Comparison of ENCODE assay signal across 11 cellular contexts in genomic region chr15:84816694-84817460, GRCh38. TPM values are rescaled to one million over a fixed set of nuclear protein-coding genes. Genes with fewer than 3 reads are reported as not detected.
A peak's percentile ranks its signal among the peaks of the same experiment; 100 is the strongest.
DNase-seq lines count a peak whose midpoint lies in the region; ATAC-seq and TF ChIP-seq lines count a peak whose summit lies in the region.
"Had no signal": no experiment of that assay in that cellular context is flagged by ENCODE, and none has a peak within 500 bp of the region (broad histone marks: within the 10 kb centered on the region; RNA-seq: fewer than 3 reads in every experiment).

Gene ALPK3, plus strand, starts transcription at chr15:84817356. Its CDS starts 97 bp downstream, at chr15:84817453.

- H3K27me3 ChIP-seq in smooth muscle cell (ENCODE audit: low read depth) = no peaks in the 10 kb centered on the region
- H3K27me3 ChIP-seq: Peyer's patch had no signal

- intact Hi-C loops in left colon (cut with DNase I, micrococcal nuclease) = no loop called here

- H3K4me2 ChIP-seq in smooth muscle cell = peak within 1 kb of the TSS; percentile 85

- peaks cover 2 to 5% of the 10 kb centered on the region in 2 donors for H3K4me1 Mint-ChIP-seq in effector memory CD8-positive, alpha-beta T cell (ENCODE audit: low read depth in 2 of 2)

- peaks cover 18% of the 10 kb centered on the region for H3K79me2 ChIP-seq in smooth muscle cell (ENCODE audit: low read depth)

- H3K27me3 Mint-ChIP-seq in effector memory CD8-positive, alpha-beta T cell = peaks cover 0 to 21% of the 10 kb centered on the region in 2 donors

- H3K27ac ChIP-seq in HEK293 (ENCODE audit: extremely low read depth, low read depth, low read length) = no peak within 1 kb of the TSS
- H3K27ac ChIP-seq in cingulate gyrus (ENCODE audit: low read depth, low read length) = peak within 1 kb of the TSS; percentile 77
- peak within 1 kb of the TSS; percentile 79 for H3K27ac ChIP-seq in smooth muscle cell (ENCODE audit: low read depth)

- H3K9ac ChIP-seq in smooth muscle cell (ENCODE audit: low read depth) = peak within 1 kb of the TSS; percentile 72

- H3K9me3 ChIP-seq in HEK293 (ENCODE audit: control insufficient read depth, insufficient read depth, low read depth, low read length) (no peaks in the 10 kb centered on the region), smooth muscle cell (replicated peaks; ENCODE audit: low read depth) (no peaks in the 10 kb centered on the region)
- H3K9me3 ChIP-seq: neutrophil, Peyer's patch had no signal

- H3K27ac Mint-ChIP-seq in effector memory CD8-positive, alpha-beta T cell = peak within 1 kb of the TSS in 1 of 2 donors; percentile 25

- peak; percentile 69 for ATAC-seq in left colon
- ATAC-seq in effector memory CD8-positive, alpha-beta T cell (replicated peaks) = no peak

- H3K4me1 ChIP-seq in HEK293 (ENCODE audit: control insufficient read depth, insufficient read depth, low read length) (peaks cover 7% of the 10 kb centered on the region; the same call in 1 of the 2 replicates), smooth muscle cell (ENCODE audit: low read depth) (peaks cover 25% of the 10 kb centered on the region)

- H3F3A ChIP-seq in smooth muscle cell (ENCODE audit: low read depth) = peaks cover 11% of the 10 kb centered on the region

- DNase-seq in left colon (peak in 1 of 2 donors; percentile 23), smooth muscle cell (lab: John Stamatoyannopoulos, UW; ENCODE audit: unreplicated experiment) (no peak), NCI-H510A treated with DMSO at 0.1 percent for 48 hours (lab: John Stamatoyannopoulos, UW) (no peak), NCI-H2171 treated with DMSO at 0.1 percent for 48 hours (lab: John Stamatoyannopoulos, UW) (no peak), NCI-H226 (no peak)
- no peak for DNase-seq in effector memory CD8-positive, alpha-beta T cell
- DNase-seq: Peyer's patch had no signal

- H4K20me1 ChIP-seq in smooth muscle cell (ENCODE audit: low read depth) = peaks cover 9% of the 10 kb centered on the region

- TF ChIP-seq CTCF in HEK293 (tag by site-specific recombination; IDR thresholded peaks at IDR 0.05) (no peak), smooth muscle cell (IDR thresholded peaks at IDR 0.05; ENCODE audit: borderline replicate concordance, insufficient read depth, poor library complexity, severe bottlenecking) (peak; percentile 15)

- WGBS in smooth muscle cell (ENCODE audit: low lambda C conversion rate) = 28% methylated on average over 51 of the region's 61 CpGs

- H3K9me3 Mint-ChIP-seq in effector memory CD8-positive, alpha-beta T cell = no peaks in the 10 kb centered on the region
- H3K9me3 Mint-ChIP-seq: activated naive CD4-positive, alpha-beta T cell treated with anti-CD3 and anti-CD28 coated beads, Interleukin-2, amount 50 U/mL, for 72 hours had no signal

- no peaks in the 10 kb centered on the region for H3K36me3 Mint-ChIP-seq in effector memory CD8-positive, alpha-beta T cell (ENCODE audit: insufficient read depth)
- H3K36me3 Mint-ChIP-seq: activated naive CD4-positive, alpha-beta T cell treated with anti-CD3 and anti-CD28 coated beads, Interleukin-2, amount 50 U/mL, for 72 hours had no signal

- H3K4me3 ChIP-seq in HEK293 (ENCODE audit: low read depth, low read length) = peak within 1 kb of the TSS; percentile 12
- peak within 1 kb of the TSS; percentile 53 for H3K4me3 ChIP-seq in smooth muscle cell

- H2AFZ ChIP-seq in smooth muscle cell (ENCODE audit: low read depth) = peak within 1 kb of the TSS; percentile 39

- CTCF ChIA-PET in HEK293 (lab: Yijun Ruan, JAX) = interaction anchor here (1.0 kb wide), 1 partner anchor 227 kb away, joined by 4 read pairs; no protein-coding TSS in a partner anchor

- POLR2A ChIA-PET in HEK293 (lab: Yijun Ruan, JAX) = no interaction called here

- no peak within 1 kb of the TSS for H3K4me3 Mint-ChIP-seq in effector memory CD8-positive, alpha-beta T cell

- H3K36me3 ChIP-seq in HEK293 (ENCODE audit: control insufficient read depth in 2 of 2, insufficient read depth in 1 of 2, low read length in 2 of 2) = no peaks in the 10 kb centered on the region
- H3K36me3 ChIP-seq in smooth muscle cell (ENCODE audit: low read depth) = no peaks in the 10 kb centered on the region
- H3K36me3 ChIP-seq: neutrophil, Peyer's patch had no signal

TF ChIP-seq in HEK293, 187 proteins besides CTCF, POLR2A, EP300 and RAD21:
- no peak for TF ChIP-seq ZNF426 (tag by site-specific recombination; IDR thresholded peaks at IDR 0.05)
- no peak for TF ChIP-seq ZNF10 (tag by site-specific recombination; IDR thresholded peaks at IDR 0.05)

RNA-seq across cellular contexts. Expression of gene ALPK3, which starts in this region (rescaled TPM):
- total RNA-seq in left colon = 1 to 10 TPM; 1.0 to 1.1 TPM
- 10.4 and 18.8 TPM in 2 replicates for total RNA-seq in smooth muscle cell
- polyA plus RNA-seq in smooth muscle cell = 3.5 and 6.1 TPM in 2 replicates
